In genomic region chr11:61377461-61378160, GRCh38 we compare ENCODE assay signal across 19 cellular contexts. TPM values are rescaled to one million over a fixed set of nuclear protein-coding genes. Genes with fewer than 3 reads are reported as not detected.
A peak's percentile ranks its signal among the peaks of the same experiment; 100 is the strongest.
DNase-seq lines count a peak whose midpoint lies in the region; ATAC-seq, FAIRE-seq and TF ChIP-seq lines count a peak whose summit lies in the region.
"Had no signal": no experiment of that assay in that cellular context is flagged by ENCODE, and none has a peak within 500 bp of the region (broad histone marks: within the 10 kb centered on the region; RNA-seq: fewer than 3 reads in every experiment).

No MANE protein-coding gene starts in this region.

- peak overlapping the region; percentile 63 for H2BK12ac ChIP-seq in trophoblast cell (ENCODE audit: low read length)

- peaks cover under 1% of the 10 kb centered on the region for H3K9me3 ChIP-seq in trophoblast cell (ENCODE audit: insufficient read depth, low read depth, low read length)
- H3K9me3 ChIP-seq in small intestine (ENCODE audit: control insufficient read depth, low read depth): no peaks in the 10 kb centered on the region
- H3K9me3 ChIP-seq: BE2C, heart left ventricle, right atrium auricular region had no signal

- H3K4me1 ChIP-seq in trophoblast cell (ENCODE audit: control insufficient read depth in 1 of 2, insufficient read depth in 2 of 2, low read length in 2 of 2) (peaks cover 0 to 12% of the 10 kb centered on the region in 2 experiments), small intestine (ENCODE audit: control insufficient read depth in 2 of 2, insufficient read depth in 1 of 2, low read depth in 1 of 2, low read length in 1 of 2) (no peaks in the 10 kb centered on the region)
- H3K4me1 ChIP-seq: BE2C had no signal

- H3K79me2 ChIP-seq in trophoblast cell (ENCODE audit: control insufficient read depth, insufficient read depth, low read length, poor library complexity): no peaks in the 10 kb centered on the region

- H4K91ac ChIP-seq in trophoblast cell (ENCODE audit: low read depth, low read length): no peak overlapping the region

- H3K18ac ChIP-seq in trophoblast cell (ENCODE audit: low read length): no peak overlapping the region

- H2AFZ ChIP-seq in trophoblast cell (ENCODE audit: insufficient read depth, low read length, poor library complexity): no peak overlapping the region

- no peak overlapping the region for H3K14ac ChIP-seq in trophoblast cell (ENCODE audit: low read length)

- FAIRE-seq in small intestine (lab: Jason Lieb, UNC): no peak
- FAIRE-seq: islet of Langerhans had no signal

- H3K23ac ChIP-seq in trophoblast cell (ENCODE audit: low read length): no peak overlapping the region

- H3K27ac ChIP-seq in trophoblast cell (ENCODE audit: low read depth, low read length) (peak overlapping the region; percentile 29), small intestine (ENCODE audit: low read depth in 1 of 2, low read length in 1 of 2) (no peak overlapping the region)
- H3K27ac ChIP-seq: heart left ventricle had no signal

- no peak overlapping the region for H2BK120ac ChIP-seq in trophoblast cell (ENCODE audit: insufficient read depth, low read length, poor library complexity)

- no peak overlapping the region for H4K12ac ChIP-seq in trophoblast cell (ENCODE audit: low read depth, low read length)

- no peak for ATAC-seq in HG03135 (IDR thresholded peaks at IDR 0.05; ENCODE audit: unreplicated experiment)
- ATAC-seq: activated T-cell treated with anti-CD3 and anti-CD28 coated beads, Interleukin-2, amount 50 U/mL, for 72 hours; Panc1 had no signal

- DNase-seq in Daoy (ENCODE audit: low read depth): peak; percentile 21
- DNase-seq in RPMI7951 (ENCODE audit: low read depth): peak; percentile 52
- peak; percentile 55 for DNase-seq in epithelial cell of esophagus (ENCODE audit: low read depth)
- DNase-seq in trophoblast cell: peak; percentile 56 to 89
- DNase-seq in small intestine: no peak
- no peak for DNase-seq in HT-29 (ENCODE audit: low spot score)
- no peak for DNase-seq in cortex of kidney (lab: John Stamatoyannopoulos, UW)
- DNase-seq: activated CD4-positive, alpha-beta memory T cell treated with anti-CD3 and anti-CD28 coated beads, Interleukin-2, amount 10 ng/mL, durations not matched to agents 7 days and 5 days; activated T-cell treated with anti-CD3 and anti-CD28 coated beads, Interleukin-2, amount 50 U/mL, for 72 hours; BE2C; heart left ventricle; MV-4-11; NCI-H748 treated with DMSO at 0.1 percent for 48 hours; stimulated activated CD4-positive, alpha-beta T cell treated with anti-CD3 and anti-CD28 coated beads, Interleukin-1b, Interleukin-23, amount 100 ng/mL, for 48 hours; substantia nigra had no signal

- WGBS in trophoblast cell (ENCODE audit: extremely low coverage, insufficient coverage, insufficient read length): no CpG with 5 or more reads among the region's 6 CpGs
- WGBS in small intestine, 3 donors: 93 to 94% (median 94%) methylated on average over 6 of the region's 6 CpGs

- no peak overlapping the region for H3K4me2 ChIP-seq in trophoblast cell (ENCODE audit: low read length)

- H3K27me3 ChIP-seq in trophoblast cell (ENCODE audit: insufficient read depth, low read length): no peaks in the 10 kb centered on the region
- H3K27me3 ChIP-seq in small intestine (ENCODE audit: control insufficient read depth in 2 of 2, insufficient read depth in 2 of 2, low read length in 2 of 2): no peaks in the 10 kb centered on the region
- H3K27me3 ChIP-seq: BE2C, heart left ventricle, right atrium auricular region had no signal

- no peak overlapping the region for H2BK5ac ChIP-seq in trophoblast cell (ENCODE audit: low read depth, low read length, poor library complexity)

- H3K9ac ChIP-seq in trophoblast cell (ENCODE audit: low read length): no peak overlapping the region

- no peaks in the 10 kb centered on the region for H3K79me1 ChIP-seq in trophoblast cell (ENCODE audit: low read length)

- H3K36me3 ChIP-seq in trophoblast cell (ENCODE audit: control insufficient read depth in 1 of 2, insufficient read depth in 2 of 2, low read length in 2 of 2) (peaks cover 2 to 9% of the 10 kb centered on the region in 2 experiments), small intestine (ENCODE audit: control insufficient read depth in 2 of 2, insufficient read depth in 2 of 2, low read length in 2 of 2) (no peaks in the 10 kb centered on the region)
- H3K36me3 ChIP-seq: BE2C, right atrium auricular region had no signal

- no peak overlapping the region for H2AK5ac ChIP-seq in trophoblast cell (ENCODE audit: low read length)

- TF ChIP-seq CTCF in epithelial cell of esophagus (IDR thresholded peaks at IDR 0.05; ENCODE audit: insufficient read depth, low read depth, low read length, missing control alignments): no peak

- H3K4me3 ChIP-seq in epithelial cell of esophagus (ENCODE audit: low read length) (no peak overlapping the region), trophoblast cell (ENCODE audit: low read depth, low read length) (no peak overlapping the region), small intestine (ENCODE audit: low read depth in 1 of 2, low read length in 2 of 2) (no peak overlapping the region)
- H3K4me3 ChIP-seq: heart left ventricle, right atrium auricular region had no signal

- no peak overlapping the region for H4K8ac ChIP-seq in trophoblast cell (ENCODE audit: low read depth, low read length)

- H3K4ac ChIP-seq in trophoblast cell (ENCODE audit: low read depth, low read length): no peak overlapping the region

RNA-seq across cellular contexts. Expression of gene TMEM216, which starts 14.8 kb away (rescaled TPM):
- 8.1 and 12.9 TPM in 2 replicates for total RNA-seq in Daoy (2014; rRNA removed; shearing (Covaris generic))
- total RNA-seq in RPMI7951 (2014; rRNA removed; shearing (Covaris generic)): 11.2 and 11.3 TPM in 2 replicates
- polyA plus RNA-seq in trophoblast cell (2013): 12.5 and 14.4 TPM in 2 replicates
- polyA plus RNA-seq in small intestine: 10 to 100 TPM; 10.1 to 15.9 (median 11.1) TPM
- 15.1 and 23.4 TPM in 2 replicates for total RNA-seq in HT-29 (2014; rRNA removed; shearing (Covaris generic))

RNA-seq across cellular contexts. Expression of gene TMEM138, which starts 15.4 kb away (rescaled TPM):
- 40.2 and 49.4 TPM in 2 replicates for total RNA-seq in Daoy (2014; rRNA removed; shearing (Covaris generic))
- total RNA-seq in RPMI7951 (2014; rRNA removed; shearing (Covaris generic)): 62.4 and 99.0 TPM in 2 replicates
- polyA plus RNA-seq in trophoblast cell (2013): 45.9 and 49.0 TPM in 2 replicates
- 10 to 100 TPM; 24.9 to 48.3 (median 41.6) TPM for polyA plus RNA-seq in small intestine
- 18.4 and 27.8 TPM in 2 replicates for total RNA-seq in HT-29 (2014; rRNA removed; shearing (Covaris generic))

RNA-seq across cellular contexts. Expression of gene CYB561A3, which starts 15.9 kb away (rescaled TPM):
- total RNA-seq in Daoy (2014; rRNA removed; shearing (Covaris generic)): 12.4 and 14.6 TPM in 2 replicates
- 58.5 and 64.4 TPM in 2 replicates for total RNA-seq in RPMI7951 (2014; rRNA removed; shearing (Covaris generic))
- polyA plus RNA-seq in trophoblast cell (2013): 17.9 and 19.0 TPM in 2 replicates
- 10 to 100 TPM; 30.8 to 48.4 (median 32.4) TPM for polyA plus RNA-seq in small intestine
- total RNA-seq in HT-29 (2014; rRNA removed; shearing (Covaris generic)): 70.5 and 80.2 TPM in 2 replicates

RNA-seq across cellular contexts. Expression of gene TKFC, which starts 44.6 kb away (rescaled TPM):
- 28.0 and 30.6 TPM in 2 replicates for total RNA-seq in Daoy (2014; rRNA removed; shearing (Covaris generic))
- 12.2 and 16.1 TPM in 2 replicates for total RNA-seq in RPMI7951 (2014; rRNA removed; shearing (Covaris generic))
- 12.5 and 12.7 TPM in 2 replicates for polyA plus RNA-seq in trophoblast cell (2013)
- polyA plus RNA-seq in small intestine: 1,000 to 10,000 TPM in 1 of 3 donors, 100 to 1,000 TPM in 2; 352 to 1,038 (median 539) TPM
- 80.4 and 94.2 TPM in 2 replicates for total RNA-seq in HT-29 (2014; rRNA removed; shearing (Covaris generic))

RNA-seq across cellular contexts. Expression of gene DDB1, which starts 44.7 kb away (rescaled TPM):
- total RNA-seq in Daoy (2014; rRNA removed; shearing (Covaris generic)): 153 and 180 TPM in 2 replicates
- total RNA-seq in RPMI7951 (2014; rRNA removed; shearing (Covaris generic)): 141 and 157 TPM in 2 replicates
- polyA plus RNA-seq in trophoblast cell (2013): 192 and 206 TPM in 2 replicates
- polyA plus RNA-seq in small intestine: 100 to 1,000 TPM; 137 to 165 (median 151) TPM
- total RNA-seq in HT-29 (2014; rRNA removed; shearing (Covaris generic)): 262 and 321 TPM in 2 replicates

Comparison
In these comparisons a context has a peak if more than half of its experiments do, and no peak if none do; other contexts are left out.
1. DNase-seq: peak in Daoy (single experiment), RPMI7951 (single experiment), epithelial cell of esophagus (single experiment) and trophoblast cell (2 of 2); none in small intestine (single experiment), HT-29 (single experiment) and cortex of kidney (single experiment).